Comparison of ENCODE assay signal across 1 cellular context in genomic region chr16:88478889-88479794, GRCh38.
A peak's percentile ranks its signal among the peaks of the same experiment; 100 is the strongest.
TF ChIP-seq lines count a peak whose summit lies in the region.

No MANE protein-coding gene starts in this region.

TF ChIP-seq in HepG2, 621 proteins besides CTCF, POLR2A, EP300 and RAD21 (continued from another document):
- TF ChIP-seq PCBP2 (optimal IDR thresholded peaks at IDR 0.05; ENCODE audit: low read depth, low read length, poor library complexity, severe bottlenecking) (no peak), MATR3 (CRISPR knock-in tag; IDR thresholded peaks at IDR 0.05) (no peak), HNRNPUL1 (IDR thresholded peaks at IDR 0.05; ENCODE audit: low read depth, low read length) (no peak), SOX5 (CRISPR knock-in tag; IDR thresholded peaks at IDR 0.05; ENCODE audit: borderline replicate concordance) (no peak), TBL1XR1 (IDR thresholded peaks at IDR 0.05; ENCODE audit: borderline replicate concordance, low read length, partially characterized antibody) (no peak), ZBTB33 (CRISPR knock-in tag; IDR thresholded peaks at IDR 0.05) (peak; percentile 66; the same call in 1 of the 2 replicates), EZH2 (conservative IDR thresholded peaks at IDR 0.05; ENCODE audit: low read depth, low read length) (no peak), ATF7 (IDR thresholded peaks at IDR 0.05) (no peak), ATF7 (CRISPR knock-in tag; IDR thresholded peaks at IDR 0.05) (no peak), POGZ (CRISPR knock-in tag; IDR thresholded peaks at IDR 0.05) (no peak), ZFX (CRISPR knock-in tag; IDR thresholded peaks at IDR 0.05; ENCODE audit: low read depth) (no peak), PAWR (CRISPR knock-in tag; IDR thresholded peaks at IDR 0.05; ENCODE audit: borderline replicate concordance) (no peak), MYC (CRISPR knock-in tag; IDR thresholded peaks at IDR 0.05; ENCODE audit: borderline replicate concordance) (no peak), HDAC1 (CRISPR knock-in tag; IDR thresholded peaks at IDR 0.05) (no peak), ZNF333 (CRISPR knock-in tag; IDR thresholded peaks at IDR 0.05; ENCODE audit: borderline replicate concordance) (no peak), RBM22 (optimal IDR thresholded peaks at IDR 0.05; ENCODE audit: low read length) (peak; percentile 46), POGK (CRISPR knock-in tag; conservative IDR thresholded peaks at IDR 0.05) (no peak), ZNF317 (CRISPR knock-in tag; IDR thresholded peaks at IDR 0.05) (no peak), ZNF180 (CRISPR knock-in tag; IDR thresholded peaks at IDR 0.05; ENCODE audit: borderline replicate concordance, low read depth) (no peak)
- TF ChIP-seq, protein P1, sequence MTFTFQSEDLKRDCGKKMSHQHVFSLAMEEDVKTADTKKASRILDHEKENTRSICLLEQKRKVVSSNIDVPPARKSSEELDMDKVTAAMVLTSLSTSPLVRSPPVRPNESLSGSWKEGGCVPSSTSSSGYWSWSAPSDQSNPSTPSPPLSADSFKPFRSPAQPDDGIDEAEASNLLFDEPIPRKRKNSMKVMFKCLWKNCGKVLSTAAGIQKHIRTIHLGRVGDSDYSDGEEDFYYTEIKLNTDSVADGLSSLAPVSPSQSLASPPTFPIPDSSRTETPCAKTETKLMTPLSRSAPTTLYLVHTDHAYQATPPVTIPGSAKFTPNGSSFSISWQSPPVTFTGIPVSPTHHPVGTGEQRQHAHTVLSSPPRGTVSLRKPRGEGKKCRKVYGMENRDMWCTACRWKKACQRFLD (CRISPR knock-in tag; IDR thresholded peaks at IDR 0.05; ENCODE audit: borderline replicate concordance): no peak
